In the genomic region with DNA sequence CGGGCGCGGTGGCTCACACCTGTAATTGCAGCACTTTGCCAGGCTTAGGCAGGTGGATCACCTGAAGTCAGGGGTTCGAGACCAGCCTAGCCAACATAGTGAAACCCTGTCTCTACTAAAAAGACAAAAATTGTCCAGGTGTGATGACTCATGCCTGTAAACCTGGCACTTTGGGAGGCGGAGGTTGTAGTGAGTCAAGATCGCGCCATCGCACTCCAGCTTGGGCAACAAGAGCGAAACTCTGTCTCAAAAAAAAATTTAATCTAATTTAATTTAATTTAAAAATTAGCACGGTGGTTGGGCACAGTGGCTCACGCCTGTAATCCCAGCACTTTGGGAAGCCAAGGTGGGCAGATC, we compare ENCODE assay signal across 2 cellular contexts.
A peak's percentile ranks its signal among the peaks of the same experiment; 100 is the strongest.
TF ChIP-seq lines count a peak whose summit lies in the region.
"Not testable (repeated sequence)": the region's sequence is repeated elsewhere in the genome, so short reads cannot be mapped to it uniquely, and the experiment has no call there.

No MANE protein-coding gene starts in this region.

TF ChIP-seq in A549, 52 proteins besides CTCF, POLR2A, EP300 and RAD21:
- TF ChIP-seq FOSL2 (IDR thresholded peaks at IDR 0.05): not testable (repeated sequence)
- peak; percentile 13; the same call in 1 of the 2 replicates for TF ChIP-seq FOSL2 (CRISPR knock-in tag; IDR thresholded peaks at IDR 0.05)

TF ChIP-seq in K562, 482 proteins besides CTCF, POLR2A, EP300 and RAD21:
- TF ChIP-seq FOSL1 (tag; conservative IDR thresholded peaks at IDR 0.05) (0 out of 2 replicates have a peak, but pooled peaks have one; percentile 24), ZBTB33 (CRISPR knock-in tag; IDR thresholded peaks at IDR 0.05) (peak; percentile 51; the same call in 1 of the 2 replicates)
- TF ChIP-seq, protein P1, sequence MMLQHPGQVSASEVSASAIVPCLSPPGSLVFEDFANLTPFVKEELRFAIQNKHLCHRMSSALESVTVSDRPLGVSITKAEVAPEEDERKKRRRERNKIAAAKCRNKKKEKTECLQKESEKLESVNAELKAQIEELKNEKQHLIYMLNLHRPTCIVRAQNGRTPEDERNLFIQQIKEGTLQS (IDR thresholded peaks at IDR 0.05): peak; percentile 48; the same call in 1 of the 2 replicates
- TF ChIP-seq, protein P1 (CRISPR knock-in tag; conservative IDR thresholded peaks at IDR 0.05): not testable (repeated sequence)
